Comparison of ENCODE assay signal across 8 cellular contexts in genomic region chr22:26590525-26590858, GRCh38. TPM values are rescaled to one million over a fixed set of nuclear protein-coding genes. Genes with fewer than 3 reads are reported as not detected.
DNase-seq lines count a peak whose midpoint lies in the region; ATAC-seq and TF ChIP-seq lines count a peak whose summit lies in the region.

No MANE protein-coding gene starts in this region.

- H3K79me2 ChIP-seq in osteoblast (ENCODE audit: insufficient read depth, low read length) = peaks cover 40% of the 10 kb centered on the region

- peaks cover 20% of the 10 kb centered on the region for H4K20me1 ChIP-seq in osteoblast (ENCODE audit: insufficient read depth, low read length)

- H3K4me3 ChIP-seq in SJCRH30 (peak overlapping the region; percentile 88), esophagus muscularis mucosa (peak overlapping the region; percentile 74 to 93 (median 80)), osteoblast (ENCODE audit: insufficient read depth, low read length) (peak overlapping the region; percentile 91)

- DNase-seq in GM03348 (ENCODE audit: low spot score) = peak; percentile 47
- no peak for DNase-seq in SJCRH30
- DNase-seq in esophagus muscularis mucosa (ENCODE audit: extremely low spot score) = no peak
- no peak for DNase-seq in osteoblast (ENCODE audit: insufficient read length, low spot score, missing footprints)
- DNase-seq in anterior cingulate cortex (lab: John Stamatoyannopoulos, UW) = no peak
- no peak for DNase-seq in stimulated activated CD4-positive, alpha-beta T cell treated with anti-CD3 and anti-CD28 coated beads, Interleukin-4, amount 100 ng/mL, for 24 hours

- no peak for ATAC-seq in HG03565 (IDR thresholded peaks at IDR 0.05; ENCODE audit: unreplicated experiment)
- no peak for ATAC-seq in GM21526 (IDR thresholded peaks at IDR 0.05; ENCODE audit: low FRiP score, unreplicated experiment)

- no peak overlapping the region for H3K27ac ChIP-seq in SJCRH30
- H3K27ac ChIP-seq in esophagus muscularis mucosa (replicated peaks in 1 of 4) = peak overlapping the region; percentile 76 to 88 (median 80)
- peak overlapping the region; percentile 91 for H3K27ac ChIP-seq in osteoblast (ENCODE audit: low read depth, low read length)

- H3K9me3 ChIP-seq in SJCRH30 (replicated peaks) (peaks cover 4% of the 10 kb centered on the region; the same call in 1 of the 2 replicates), esophagus muscularis mucosa (no peaks in the 10 kb centered on the region), osteoblast (ENCODE audit: low read depth, low read length) (no peaks in the 10 kb centered on the region)

- no peaks in the 10 kb centered on the region for H3K27me3 ChIP-seq in SJCRH30
- peaks cover 0 to 9% (median 0%) of the 10 kb centered on the region in 4 donors for H3K27me3 ChIP-seq in esophagus muscularis mucosa
- peaks cover 10% of the 10 kb centered on the region for H3K27me3 ChIP-seq in osteoblast (ENCODE audit: insufficient read depth, low read length)

- WGBS in esophagus muscularis mucosa = 51% methylated on average over 5 of the region's 5 CpGs

- TF ChIP-seq CTCF in esophagus muscularis mucosa (IDR thresholded peaks at IDR 0.05) (peak in 1 of 3 experiments; percentile 1), osteoblast (IDR thresholded peaks at IDR 0.05; ENCODE audit: extremely low read depth, low read depth, low read length) (peak; percentile 11)

- TF ChIP-seq POLR2A in esophagus muscularis mucosa (IDR thresholded peaks at IDR 0.05; ENCODE audit: low read depth) = no peak

- TF ChIP-seq EP300 in esophagus muscularis mucosa (IDR thresholded peaks at IDR 0.05) = no peak

- H2AFZ ChIP-seq in osteoblast (ENCODE audit: low read length) = peak overlapping the region; percentile 94

- H3K4me1 ChIP-seq in SJCRH30 (peaks cover under 1% of the 10 kb centered on the region; the same call in 1 of the 2 replicates), esophagus muscularis mucosa (peaks cover 25 to 28% (median 27%) of the 10 kb centered on the region in 4 donors), osteoblast (ENCODE audit: insufficient read depth, low read length) (peaks cover 18% of the 10 kb centered on the region)

- intact Hi-C loops in esophagus muscularis mucosa (cut with DNase I) = no loop called here

- H3K36me3 ChIP-seq in SJCRH30 = no peaks in the 10 kb centered on the region
- H3K36me3 ChIP-seq in esophagus muscularis mucosa = no peaks in the 10 kb centered on the region
- peaks cover 6% of the 10 kb centered on the region for H3K36me3 ChIP-seq in osteoblast (ENCODE audit: insufficient read depth, low read length)

- peak overlapping the region; percentile 98 for H3K4me2 ChIP-seq in osteoblast (ENCODE audit: insufficient read depth, low read length)

RNA-seq across cellular contexts. Expression of gene TPST2, which starts 0.6 kb away (rescaled TPM):
- total RNA-seq in SJCRH30 (2014; rRNA removed; shearing (Covaris generic)) = 14.3 and 15.0 TPM in 2 replicates
- total RNA-seq in esophagus muscularis mucosa = 10 to 100 TPM; 22.0 to 30.9 (median 28.7) TPM
- total RNA-seq in osteoblast = 98.4 and 100 TPM in 2 replicates

RNA-seq across cellular contexts. Expression of gene CRYBB1, which starts 27.3 kb away (rescaled TPM):
- total RNA-seq in SJCRH30 (2014; rRNA removed; shearing (Covaris generic)) = 0.30 and 0.48 TPM in 2 replicates
- total RNA-seq in esophagus muscularis mucosa (under 1 TPM in 3 of 4 donors, not detected in 1; 0.33 to 0.86 (median 0.83) TPM), osteoblast (not detected in 2 replicates)

RNA-seq across cellular contexts. Expression of gene CRYBA4, which starts 31.3 kb away (rescaled TPM):
- total RNA-seq in SJCRH30 (2014; rRNA removed; shearing (Covaris generic)) = 0.22 TPM in 1 of 2 replicates, not detected in the other
- not detected for total RNA-seq in esophagus muscularis mucosa
- not detected in 2 replicates for total RNA-seq in osteoblast
